Comparison of ENCODE assay signal across 8 cellular contexts in the genomic region with DNA sequence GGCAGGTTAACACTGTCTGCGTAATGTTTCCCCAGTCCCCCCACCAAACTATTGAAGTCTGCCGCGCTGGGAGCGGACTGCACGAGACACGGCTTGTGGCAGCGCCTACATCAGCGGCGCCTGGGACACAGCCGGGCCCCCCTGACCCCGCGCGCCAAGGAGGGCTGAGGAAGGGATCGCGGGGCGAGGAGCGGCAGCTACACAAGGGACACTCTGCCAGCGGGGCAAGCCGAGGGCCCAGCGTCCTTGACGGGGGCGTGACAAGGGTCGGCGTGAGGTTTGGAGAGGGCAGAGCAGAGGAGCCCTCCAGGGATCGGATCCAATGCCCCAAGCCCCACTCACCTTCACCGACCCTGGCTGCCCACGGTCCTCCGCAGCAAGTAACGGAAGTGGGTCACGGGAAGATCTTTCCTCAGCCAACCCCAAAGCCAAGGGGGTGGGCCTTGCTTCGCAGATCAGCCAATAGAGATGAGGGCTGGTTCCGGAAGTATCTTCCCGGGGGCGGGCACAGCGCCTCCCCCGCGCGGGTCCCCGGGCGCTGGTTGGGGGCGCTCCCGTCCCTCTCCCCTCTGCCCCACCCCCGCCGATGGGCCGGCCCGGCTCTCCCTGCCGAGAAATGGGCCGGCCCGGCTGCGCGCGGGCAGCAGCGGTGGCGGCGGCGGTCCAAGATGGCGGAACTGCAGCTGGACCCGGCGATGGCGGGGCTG. TPM values are rescaled to one million over a fixed set of nuclear protein-coding genes. Genes with fewer than 3 reads are reported as not detected.
A peak's percentile ranks its signal among the peaks of the same experiment; 100 is the strongest.
DNase-seq lines count a peak whose midpoint lies in the region; ATAC-seq and TF ChIP-seq lines count a peak whose summit lies in the region.

Gene ATP5PD (minus strand): TSS at position 387 of the 707 bp plus-strand sequence. CDS start 4,319 bp downstream, outside the sequence.
A gene with protein sequence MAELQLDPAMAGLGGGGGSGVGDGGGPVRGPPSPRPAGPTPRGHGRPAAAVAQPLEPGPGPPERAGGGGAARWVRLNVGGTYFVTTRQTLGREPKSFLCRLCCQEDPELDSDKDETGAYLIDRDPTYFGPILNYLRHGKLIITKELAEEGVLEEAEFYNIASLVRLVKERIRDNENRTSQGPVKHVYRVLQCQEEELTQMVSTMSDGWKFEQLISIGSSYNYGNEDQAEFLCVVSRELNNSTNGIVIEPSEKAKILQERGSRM (plus strand): TSS at position 643 of the 707 bp plus-strand sequence. CDS start 26 bp downstream, at position 669.

- H3K27ac ChIP-seq in CD8-positive, alpha-beta T cell (ENCODE audit: low read depth, low read length) = peak within 1 kb of the TSS; percentile 97

- peaks cover 21% of the 10 kb centered on the region for H3K4me1 ChIP-seq in CD8-positive, alpha-beta T cell (ENCODE audit: insufficient read depth, low read length)

- peak within 1 kb of the TSS; percentile 98 for H3K27ac Mint-ChIP-seq in CD8-positive, alpha-beta T cell

- H3K4me1 Mint-ChIP-seq in CD8-positive, alpha-beta T cell (ENCODE audit: low read depth) = peaks cover 54% of the 10 kb centered on the region

- POLR2A ChIA-PET in CD8-positive, alpha-beta T cell (lab: Charles Lee) = interaction anchor here (0.5 to 2.5 kb wide), 7 partner anchors 10 to 252 kb away, joined by 3 to 16 read pairs (median 5); partner anchors contain the start of genes GGA3, MRPL58 and MRPS7

- peaks cover 34% of the 10 kb centered on the region for H3K36me3 Mint-ChIP-seq in CD8-positive, alpha-beta T cell

- peak; percentile 81 to 95 (median 93) for DNase-seq in CD8-positive, alpha-beta T cell
- DNase-seq in HS-27A (ENCODE audit: low read depth) = peak; percentile 81
- peak; percentile 52 for DNase-seq in NK-92 (lab: John Stamatoyannopoulos, UW; ENCODE audit: unreplicated experiment)
- DNase-seq in activated CD8-positive, alpha-beta memory T cell treated with anti-CD3 and anti-CD28 coated beads for 24 hours = peak; percentile 97
- DNase-seq in effector CD8-positive, alpha-beta T cell (lab: John Stamatoyannopoulos, UW) = peak; percentile 86
- DNase-seq in lung microvascular endothelial cell (ENCODE audit: low read depth in 2 of 2) = peak; percentile 97
- DNase-seq in stimulated activated CD4-positive, alpha-beta T cell treated with anti-CD3 and anti-CD28 coated beads, TNF-alpha, amount 100 ng/mL, for 48 hours (ENCODE audit: low read depth in 3 of 3) = peak; percentile 88 to 94 (median 93)

- peak; percentile 91 for ATAC-seq in CD8-positive, alpha-beta T cell
- ATAC-seq in GM19467 (IDR thresholded peaks at IDR 0.05; ENCODE audit: unreplicated experiment) = peak; percentile 94

- H3K4me3 Mint-ChIP-seq in CD8-positive, alpha-beta T cell = peak within 1 kb of the TSS; percentile 99

- peaks cover 6% of the 10 kb centered on the region for H3K36me3 ChIP-seq in CD8-positive, alpha-beta T cell (ENCODE audit: insufficient read depth, low read length)

- no peak for TF ChIP-seq CTCF in CD8-positive, alpha-beta T cell (IDR thresholded peaks at IDR 0.05)

- no peaks in the 10 kb centered on the region for H3K27me3 Mint-ChIP-seq in CD8-positive, alpha-beta T cell (ENCODE audit: low read depth)

- no peaks in the 10 kb centered on the region for H3K9me3 Mint-ChIP-seq in CD8-positive, alpha-beta T cell

- H3K4me3 ChIP-seq in CD8-positive, alpha-beta T cell (ENCODE audit: low read depth, low read length) = peak within 1 kb of the TSS; percentile 99

- no peaks in the 10 kb centered on the region for H3K9me3 ChIP-seq in CD8-positive, alpha-beta T cell (ENCODE audit: low read length)

- no peaks in the 10 kb centered on the region for H3K27me3 ChIP-seq in CD8-positive, alpha-beta T cell (ENCODE audit: insufficient read depth, low read length)

- CTCF ChIA-PET in CD8-positive, alpha-beta T cell (lab: Charles Lee) = interaction anchor here (1.0 to 2.4 kb wide), 6 partner anchors 12 to 85 kb away, joined by 4 to 7 read pairs (median 5); partner anchors contain the start of gene MRPL58

- intact Hi-C loops in CD8-positive, alpha-beta T cell (cut with DNase I, micrococcal nuclease) = loop anchor here (1.0 to 10.0 kb wide), 10 partner anchors 10 to 358 kb away; partner anchors contain the start of genes GGA3 (in 1 of the 2), HID1 (in 1 of the 2), MRPL58 (in 1 of the 2) and MRPS7 (in 1 of the 2)

RNA-seq across cellular contexts. Expression of gene ATP5PD, which starts in this region (rescaled TPM):
- 10 to 100 TPM; 69.9 to 71.6 TPM for total RNA-seq in CD8-positive, alpha-beta T cell
- total RNA-seq in lung microvascular endothelial cell = 156 and 219 TPM in 2 replicates

RNA-seq across cellular contexts. Expression of the second gene that starts in this region (rescaled TPM):
- 10 to 100 TPM; 29.4 to 31.7 TPM for total RNA-seq in CD8-positive, alpha-beta T cell
- total RNA-seq in lung microvascular endothelial cell = 9.2 and 11.9 TPM in 2 replicates

Comparison
In these comparisons a context has a peak if more than half of its experiments do, and no peak if none do; other contexts are left out.
1. Peak in every context shown above with its lines: DNase-seq, ATAC-seq, H3K4me3 ChIP-seq and H3K27ac ChIP-seq.